In genomic region chr10:12657489-12657888, GRCh38 we compare ENCODE assay signal across 24 cellular contexts.
DNase-seq lines count a peak whose midpoint lies in the region; ATAC-seq and TF ChIP-seq lines count a peak whose summit lies in the region.
"Had no signal": no experiment of that assay in that cellular context is flagged by ENCODE, and none has a peak within 500 bp of the region (broad histone marks: within the 10 kb centered on the region; RNA-seq: fewer than 3 reads in every experiment).

No MANE protein-coding gene starts in this region.

- peaks cover 5% of the 10 kb centered on the region for H3K9me3 Mint-ChIP-seq in activated CD4-positive, alpha-beta T cell treated with anti-CD3 and anti-CD28 coated beads for 36 hours (ENCODE audit: low read depth)
- H3K9me3 Mint-ChIP-seq in MCF 10A (ENCODE audit: unreplicated experiment), result no peaks in the 10 kb centered on the region
- no peaks in the 10 kb centered on the region for H3K9me3 Mint-ChIP-seq in stimulated activated effector memory CD8-positive, alpha-beta T cell treated with anti-CD3 and anti-CD28 coated beads, Interleukin-12 subunit alpha, Interleukin-12 subunit beta, amount 100 ng/mL, for 72 hours
- H3K9me3 Mint-ChIP-seq: CD4-positive, alpha-beta T cell; CD8-positive, alpha-beta memory T cell; H9 had no signal

- CTCF ChIA-PET in activated CD4-positive, alpha-beta T cell treated with anti-CD3 and anti-CD28 coated beads for 36 hours (lab: Charles Lee), result interaction anchor here (1.0 to 4.6 kb wide), 22 partner anchors 8 to 442 kb away, joined by 3 to 61 read pairs (median 6); no protein-coding TSS in a partner anchor
- CTCF ChIA-PET in MCF 10A (lab: Yijun Ruan, JAX), result interaction anchor here (0.7 to 6.0 kb wide), 12 partner anchors 8 to 400 kb away, joined by 3 to 126 read pairs (median 7); no protein-coding TSS in a partner anchor

- H3K4me1 Mint-ChIP-seq in activated CD4-positive, alpha-beta T cell treated with anti-CD3 and anti-CD28 coated beads for 36 hours, result peaks cover 27% of the 10 kb centered on the region
- H3K4me1 Mint-ChIP-seq in MCF 10A (ENCODE audit: insufficient read depth, unreplicated experiment), result no peaks in the 10 kb centered on the region
- H3K4me1 Mint-ChIP-seq in stimulated activated effector memory CD8-positive, alpha-beta T cell treated with anti-CD3 and anti-CD28 coated beads, Interleukin-12 subunit alpha, Interleukin-12 subunit beta, amount 100 ng/mL, for 72 hours, result peaks cover 48% of the 10 kb centered on the region
- H3K4me1 Mint-ChIP-seq: CD14-positive monocyte, GM23338, H9 had no signal

- intact Hi-C loops in activated CD4-positive, alpha-beta T cell treated with anti-CD3 and anti-CD28 coated beads for 36 hours (cut with DNase I, micrococcal nuclease), result loop anchor here in 1 of 2 experiments (5.0 kb wide), 1 partner anchor 170 kb away; no protein-coding TSS in a partner anchor
- intact Hi-C loops in MCF 10A (cut with micrococcal nuclease), result loop anchor here (2.0 kb wide), 1 partner anchor 443 kb away; no protein-coding TSS in a partner anchor
- intact Hi-C loops in breast epithelium (cut with DNase I; ENCODE audit: low total_unique reads), result no loop called here

- ATAC-seq in activated CD4-positive, alpha-beta T cell treated with anti-CD3 and anti-CD28 coated beads for 36 hours, result peak; percentile 31
- peak; percentile 77 for ATAC-seq in stimulated activated effector memory CD8-positive, alpha-beta T cell treated with anti-CD3 and anti-CD28 coated beads, Interleukin-12 subunit alpha, Interleukin-12 subunit beta, amount 100 ng/mL, for 72 hours
- ATAC-seq: A549, GM23338, HCT116 had no signal

- TF ChIP-seq POLR2A in breast epithelium (IDR thresholded peaks at IDR 0.05), result no peak

- peaks cover 12% of the 10 kb centered on the region for H3K36me3 Mint-ChIP-seq in activated CD4-positive, alpha-beta T cell treated with anti-CD3 and anti-CD28 coated beads for 36 hours (ENCODE audit: low read depth)
- no peaks in the 10 kb centered on the region for H3K36me3 Mint-ChIP-seq in MCF 10A (ENCODE audit: insufficient read depth, unreplicated experiment)
- peaks cover 7% of the 10 kb centered on the region for H3K36me3 Mint-ChIP-seq in stimulated activated effector memory CD8-positive, alpha-beta T cell treated with anti-CD3 and anti-CD28 coated beads, Interleukin-12 subunit alpha, Interleukin-12 subunit beta, amount 100 ng/mL, for 72 hours
- H3K36me3 Mint-ChIP-seq: CD14-positive monocyte had no signal

- TF ChIP-seq CTCF in MCF 10A (IDR thresholded peaks at IDR 0.05; ENCODE audit: unreplicated experiment) (no peak), breast epithelium (IDR thresholded peaks at IDR 0.05) (no peak)

- H3K27ac ChIP-seq in breast epithelium, result no peak overlapping the region
- H3K27ac ChIP-seq: 22Rv1; A549; BLaER1 treated with 17β-estradiol and CSF1 and Interleukin-3, amounts not matched to agents 10 nM and 100 nM had no signal

- H3K4me3 ChIP-seq in breast epithelium, result no peak overlapping the region
- H3K4me3 ChIP-seq: A549; BLaER1 treated with 17β-estradiol and CSF1 and Interleukin-3, amounts not matched to agents 10 nM and 100 nM; GM23338 had no signal

- no peaks in the 10 kb centered on the region for H3K4me1 ChIP-seq in breast epithelium
- H3K4me1 ChIP-seq: A549, BE2C had no signal

- H3K27me3 ChIP-seq in breast epithelium, result no peaks in the 10 kb centered on the region
- H3K27me3 ChIP-seq: BE2C; BLaER1 treated with 17β-estradiol and CSF1 and Interleukin-3, amounts not matched to agents 10 nM and 100 nM had no signal

- H3K9me3 ChIP-seq in breast epithelium, result no peaks in the 10 kb centered on the region
- H3K9me3 ChIP-seq: BE2C had no signal

- H3K27me3 Mint-ChIP-seq in activated CD4-positive, alpha-beta T cell treated with anti-CD3 and anti-CD28 coated beads for 36 hours, result no peaks in the 10 kb centered on the region
- H3K27me3 Mint-ChIP-seq in MCF 10A (ENCODE audit: insufficient read depth, unreplicated experiment), result no peaks in the 10 kb centered on the region
- H3K27me3 Mint-ChIP-seq: CD4-positive, alpha-beta T cell; CD8-positive, alpha-beta memory T cell had no signal

- BruUV-seq in MCF 10A (replicated peaks; lab: Mats Ljungman, UMichigan), result no TSS peak

- DNase-seq in activated CD4-positive, alpha-beta T cell treated with anti-CD3 and anti-CD28 coated beads for 36 hours, result no peak
- DNase-seq in activated CD4-positive, alpha-beta T cell treated with anti-CD3 and anti-CD28 coated beads for 48 hours, result no peak
- DNase-seq in MCF 10A (ENCODE audit: unreplicated experiment) (no peak), breast epithelium (ENCODE audit: low spot score in 2 of 2) (no peak), NCI-H1417 treated with DMSO at 0.1 percent for 48 hours (lab: John Stamatoyannopoulos, UW) (no peak), SK-N-DZ (ENCODE audit: low spot score) (no peak)
- no peak for DNase-seq in stimulated activated effector memory CD8-positive, alpha-beta T cell treated with anti-CD3 and anti-CD28 coated beads, Interleukin-12 subunit alpha, Interleukin-12 subunit beta, amount 100 ng/mL, for 72 hours (ENCODE audit: low spot score in 2 of 2)
- DNase-seq in activated CD8-positive, alpha-beta memory T cell treated with anti-CD3 and anti-CD28 coated beads, Interleukin-2, amount 50 U/mL, for 4 hours, result no peak
- DNase-seq: ACHN; AML-193; BE2C; CD4-positive, alpha-beta T cell; CD8-positive, alpha-beta memory T cell; DMS 273 treated with DMSO at 0.1 percent for 48 hours; DMS79; EL; GDM1; H9 had no signal

- H3K36me3 ChIP-seq in breast epithelium, result no peaks in the 10 kb centered on the region
- H3K36me3 ChIP-seq: BE2C had no signal

- no peak overlapping the region for H3K4me3 Mint-ChIP-seq in activated CD4-positive, alpha-beta T cell treated with anti-CD3 and anti-CD28 coated beads for 36 hours
- no peak overlapping the region for H3K4me3 Mint-ChIP-seq in MCF 10A (ENCODE audit: unreplicated experiment)
- no peak overlapping the region for H3K4me3 Mint-ChIP-seq in stimulated activated effector memory CD8-positive, alpha-beta T cell treated with anti-CD3 and anti-CD28 coated beads, Interleukin-12 subunit alpha, Interleukin-12 subunit beta, amount 100 ng/mL, for 72 hours
- H3K4me3 Mint-ChIP-seq: CD14-positive monocyte; CD4-positive, alpha-beta T cell; CD8-positive, alpha-beta memory T cell; GM23338; H9 had no signal

- POLR2A ChIA-PET in activated CD4-positive, alpha-beta T cell treated with anti-CD3 and anti-CD28 coated beads for 36 hours (lab: Charles Lee), result no interaction called here
- POLR2A ChIA-PET in MCF 10A (lab: Yijun Ruan, JAX), result interaction anchor here (1.3 to 1.6 kb wide), 2 partner anchors 393 to 395 kb away, joined by 3 to 7 read pairs; no protein-coding TSS in a partner anchor

- no peak overlapping the region for H3K27ac Mint-ChIP-seq in activated CD4-positive, alpha-beta T cell treated with anti-CD3 and anti-CD28 coated beads for 36 hours
- H3K27ac Mint-ChIP-seq in MCF 10A (ENCODE audit: low read depth, unreplicated experiment), result peak overlapping the region; percentile 70
- H3K27ac Mint-ChIP-seq in stimulated activated effector memory CD8-positive, alpha-beta T cell treated with anti-CD3 and anti-CD28 coated beads, Interleukin-12 subunit alpha, Interleukin-12 subunit beta, amount 100 ng/mL, for 72 hours, result peak overlapping the region; percentile 75
- H3K27ac Mint-ChIP-seq: CD14-positive monocyte; CD4-positive, alpha-beta T cell; CD8-positive, alpha-beta memory T cell; GM23338; H9 had no signal
